In genomic region chr19:16398530-16399241, GRCh38 we compare ENCODE assay signal across 14 cellular contexts.
DNase-seq lines count a peak whose midpoint lies in the region; ATAC-seq, FAIRE-seq and TF ChIP-seq lines count a peak whose summit lies in the region.
"Had no signal": no experiment of that assay in that cellular context is flagged by ENCODE, and none has a peak within 500 bp of the region (broad histone marks: within the 10 kb centered on the region; RNA-seq: fewer than 3 reads in every experiment).

No MANE protein-coding gene starts in this region.

- in situ Hi-C loops in gastrocnemius medialis (cut with MboI; ENCODE audit: low sequenced_read_pairs in 4 of 4), result no loop called here

- intact Hi-C loops in gastrocnemius medialis (cut with DNase I; ENCODE audit: low total_unique reads), result no loop called here

- H3K36me3 ChIP-seq in gastrocnemius medialis, result peaks cover 0 to 46% of the 10 kb centered on the region in 2 donors

- peaks cover 31% of the 10 kb centered on the region for H3K4me1 Mint-ChIP-seq in activated T-cell treated with anti-CD3 and anti-CD28 coated beads, Interleukin-2, amount 50 U/mL, for 4 hours (ENCODE audit: low read depth)
- H3K4me1 Mint-ChIP-seq: central memory CD8-positive, alpha-beta T cell had no signal

- peak overlapping the region; percentile 62 to 86 (median 74) for H3K27ac ChIP-seq in gastrocnemius medialis

- FAIRE-seq in GM12892 (lab: Jason Lieb, UNC), result no peak

- no peaks in the 10 kb centered on the region for H3K27me3 Mint-ChIP-seq in activated T-cell treated with anti-CD3 and anti-CD28 coated beads, Interleukin-2, amount 50 U/mL, for 4 hours (ENCODE audit: low read depth)
- H3K27me3 Mint-ChIP-seq: central memory CD8-positive, alpha-beta T cell had no signal

- H3K4me3 Mint-ChIP-seq in activated T-cell treated with anti-CD3 and anti-CD28 coated beads, Interleukin-2, amount 50 U/mL, for 4 hours, result no peak overlapping the region
- H3K4me3 Mint-ChIP-seq: central memory CD8-positive, alpha-beta T cell had no signal

- peak; percentile 27 for ATAC-seq in esophagus mucosa
- ATAC-seq in gastrocnemius medialis, result no peak
- ATAC-seq in activated T-cell treated with anti-CD3 and anti-CD28 coated beads, Interleukin-2, amount 50 U/mL, for 4 hours, result no peak

- peaks cover 14 to 28% of the 10 kb centered on the region in 2 donors for H3K4me1 ChIP-seq in gastrocnemius medialis

- H3K9me3 ChIP-seq in gastrocnemius medialis, result no peaks in the 10 kb centered on the region

- no peaks in the 10 kb centered on the region for H3K27me3 ChIP-seq in gastrocnemius medialis

- no peak overlapping the region for H3K4me3 ChIP-seq in gastrocnemius medialis
- H3K4me3 ChIP-seq: SK-N-MC had no signal

- no peak for TF ChIP-seq CTCF in gastrocnemius medialis (IDR thresholded peaks at IDR 0.05 in 4 of 5, conservative IDR thresholded peaks at IDR 0.05 in 1 of 5)

- TF ChIP-seq POLR2A in gastrocnemius medialis (IDR thresholded peaks at IDR 0.05), result no peak
- no peak for TF ChIP-seq POLR2A in GM12892 (IDR thresholded peaks at IDR 0.05; ENCODE audit: low read depth, low read length)

- DNase-seq in COR-L47 (lab: John Stamatoyannopoulos, UW) (peak; percentile 39), NCI-H2227 (lab: John Stamatoyannopoulos, UW; ENCODE audit: unreplicated experiment) (peak; percentile 40), gastrocnemius medialis (no peak), GM12892 (ENCODE audit: insufficient read length) (no peak), NOMO-1 treated with DMSO at 0.1 percent for 48 hours (lab: John Stamatoyannopoulos, UW; ENCODE audit: unreplicated experiment) (no peak)
- DNase-seq in effector CD4-positive, alpha-beta T cell, result no peak
- no peak for DNase-seq in activated T-cell treated with anti-CD3 and anti-CD28 coated beads, Interleukin-2, amount 50 U/mL, for 4 hours
- DNase-seq: activated CD8-positive, alpha-beta memory T cell treated with anti-CD3 and anti-CD28 coated beads, Interleukin-2, amount 50 U/mL, for 48 hours; H7; NCI-H1092 treated with DMSO at 0.1 percent for 48 hours; stimulated activated CD4-positive, alpha-beta T cell treated with anti-CD3 and anti-CD28 coated beads, Interleukin-4, amount 100 ng/mL, for 24 hours had no signal

- H3K9me3 Mint-ChIP-seq in activated T-cell treated with anti-CD3 and anti-CD28 coated beads, Interleukin-2, amount 50 U/mL, for 4 hours, result no peaks in the 10 kb centered on the region
- H3K9me3 Mint-ChIP-seq: central memory CD8-positive, alpha-beta T cell had no signal

- H3K36me3 Mint-ChIP-seq in activated T-cell treated with anti-CD3 and anti-CD28 coated beads, Interleukin-2, amount 50 U/mL, for 4 hours (ENCODE audit: insufficient read depth), result peaks cover 30% of the 10 kb centered on the region

Comparison
In these comparisons a context has a peak if more than half of its experiments do, and no peak if none do; other contexts are left out.
1. DNase-seq: peak in COR-L47 (single experiment) and NCI-H2227 (single experiment); none in gastrocnemius medialis (0 of 2), effector CD4-positive, alpha-beta T cell (single experiment), GM12892 (single experiment), NOMO-1 treated with DMSO at 0.1 percent for 48 hours (single experiment) and activated T-cell treated with anti-CD3 and anti-CD28 coated beads, Interleukin-2, amount 50 U/mL, for 4 hours (single experiment).